ENCODE assay signal across 8 cellular contexts in genomic region chr19:47013041-47013517, GRCh38. TPM values are rescaled to one million over a fixed set of nuclear protein-coding genes. Genes with fewer than 3 reads are reported as not detected.
DNase-seq lines count a peak whose midpoint lies in the region; ATAC-seq and TF ChIP-seq lines count a peak whose summit lies in the region.

No MANE protein-coding gene starts in this region.

- ATAC-seq in thoracic aorta (ENCODE audit: insufficient number of reproducible peaks, low FRiP score, low read depth) (peak; percentile 74), GM18517 (IDR thresholded peaks at IDR 0.05; ENCODE audit: unreplicated experiment) (no peak)

- no peaks in the 10 kb centered on the region for H3K9me3 ChIP-seq in Peyer's patch
- no peaks in the 10 kb centered on the region for H3K9me3 ChIP-seq in neutrophil
- H3K9me3 ChIP-seq in thoracic aorta = no peaks in the 10 kb centered on the region

- H3K27me3 ChIP-seq in Peyer's patch = no peaks in the 10 kb centered on the region
- peaks cover 62% of the 10 kb centered on the region for H3K27me3 ChIP-seq in neutrophil
- no peaks in the 10 kb centered on the region for H3K27me3 ChIP-seq in thoracic aorta (replicated peaks; ENCODE audit: insufficient read depth)

- DNase-seq in DMS 273 treated with DMSO at 0.1 percent for 48 hours (lab: John Stamatoyannopoulos, UW) (peak; percentile 46), HuH-7.5 (ENCODE audit: low spot score) (peak; percentile 94), Peyer's patch (peak; percentile 36 to 87 (median 87)), fibroblast of the aortic adventitia (ENCODE audit: low read depth) (peak; percentile 73), thoracic aorta (ENCODE audit: low spot score) (no peak)
- DNase-seq in activated T-helper 1 cell treated with anti-CD3 and anti-CD28 coated beads, Interleukin-2, amount 50 U/mL, for 16 hours (ENCODE audit: low read depth in 1 of 2, low spot score in 1 of 2) = peak; percentile 44 to 48

- peaks cover 0 to 3% (median 0%) of the 10 kb centered on the region in 4 donors for H3K4me1 ChIP-seq in Peyer's patch
- H3K4me1 ChIP-seq in neutrophil (ENCODE audit: control insufficient read depth in 1 of 2, insufficient read depth in 1 of 2, low read depth in 1 of 2, low read length in 1 of 2) = peaks cover 0 to 3% of the 10 kb centered on the region in 2 experiments
- peaks cover 0 to 3% of the 10 kb centered on the region in 2 donors for H3K4me1 ChIP-seq in thoracic aorta (ENCODE audit: control insufficient read depth in 1 of 2, low read depth in 2 of 2)

- TF ChIP-seq CTCF in Peyer's patch (IDR thresholded peaks at IDR 0.05) = peak; percentile 84 to 97 (median 96)
- TF ChIP-seq CTCF in fibroblast of the aortic adventitia (IDR thresholded peaks at IDR 0.05; ENCODE audit: insufficient read depth, low read length) = peak; percentile 98
- peak; percentile 93 for TF ChIP-seq CTCF in neutrophil (IDR thresholded peaks at IDR 0.05)
- TF ChIP-seq CTCF in thoracic aorta (IDR thresholded peaks at IDR 0.05) = peak; percentile 99

- H3K4me3 ChIP-seq in Peyer's patch (no peak overlapping the region), fibroblast of the aortic adventitia (ENCODE audit: low read depth, low read length) (no peak overlapping the region), neutrophil (ENCODE audit: low read depth in 1 of 2, low read length in 1 of 2) (no peak overlapping the region), thoracic aorta (no peak overlapping the region)

- H3K27ac ChIP-seq in Peyer's patch (no peak overlapping the region), neutrophil (no peak overlapping the region), thoracic aorta (no peak overlapping the region)

- TF ChIP-seq POLR2A in Peyer's patch (IDR thresholded peaks at IDR 0.05) = no peak

- H3K36me3 ChIP-seq in Peyer's patch (no peaks in the 10 kb centered on the region), neutrophil (no peaks in the 10 kb centered on the region), thoracic aorta (no peaks in the 10 kb centered on the region)

RNA-seq across cellular contexts. Expression of gene NPAS1, which starts 6.6 kb away (rescaled TPM):
- total RNA-seq in Peyer's patch (not detected), fibroblast of the aortic adventitia (ENCODE audit: low replicate concordance) (0.49 and 2.1 TPM in 2 replicates), thoracic aorta (1 to 10 TPM in 1 of 2 donors, under 1 TPM in 1; 0.68 to 1.3 TPM)

RNA-seq across cellular contexts. Expression of gene TMEM160, which starts 35.3 kb away (rescaled TPM):
- total RNA-seq in Peyer's patch (10 to 100 TPM; 17.7 to 52.7 (median 29.3) TPM), fibroblast of the aortic adventitia (ENCODE audit: low replicate concordance) (21.0 and 43.1 TPM in 2 replicates), thoracic aorta (10 to 100 TPM in 1 of 2 donors, 1 to 10 TPM in 1; 2.4 to 55.0 TPM)
